27 cellular contexts compared by ENCODE assay signal in genomic region chr1:236917448-236917847, GRCh38.
"Had no signal": no experiment of that assay in that cellular context is flagged by ENCODE, and none has a peak within 500 bp of the region (broad histone marks: within the 10 kb centered on the region; RNA-seq: fewer than 3 reads in every experiment).

No MANE protein-coding gene starts in this region.

- H3K36me3 ChIP-seq: suprapubic skin, thoracic aorta, thyroid gland, tibial artery, transverse colon, upper lobe of left lung, upper lobe of right lung, uterus, vagina had no signal

- H3K4me1 ChIP-seq: stomach, suprapubic skin, testis, thyroid gland, tibial artery, tibial nerve, transverse colon, upper lobe of left lung, upper lobe of right lung, uterus, vagina had no signal

- H3K9me3 ChIP-seq: testis, thyroid gland, uterus, vagina had no signal

- H3K4me3 ChIP-seq: stomach, suprapubic skin, testis, thoracic aorta, thyroid gland, tibial artery, tibial nerve, transverse colon, upper lobe of left lung, upper lobe of right lung, uterus, vagina had no signal

- H3K27ac ChIP-seq: stomach, suprapubic skin, testis, thoracic aorta, thyroid gland, tibial artery, tibial nerve, transverse colon, upper lobe of left lung, upper lobe of right lung, uterus, vagina had no signal

- DNase-seq: stimulated activated CD4-positive, alpha-beta T cell treated with anti-CD3 and anti-CD28 coated beads, Interleukin-2, amount 100 ng/mL, for 48 hours; stimulated activated CD4-positive, alpha-beta T cell treated with anti-CD3 and anti-CD28 coated beads, Interleukin-4, amount 100 ng/mL, for 1 hour; stimulated activated CD4-positive, alpha-beta T cell treated with anti-CD3 and anti-CD28 coated beads, Interleukin-4, amount 100 ng/mL, for 24 hours; stimulated activated CD4-positive, alpha-beta T cell treated with anti-CD3 and anti-CD28 coated beads, Interleukin-4, amount 100 ng/mL, for 4 hours; stimulated activated CD8-positive, alpha-beta memory T cell treated with anti-CD3 and anti-CD28 coated beads, Interleukin-4, amount 100 ng/mL, for 48 hours; stimulated activated naive B cell treated with anti-CD40 and anti-IgM and Interleukin-4, amounts not matched to agents 10 μg/mL and 1 μg/mL and 100 μg/mL, for 72 hours; stimulated activated naive CD4-positive, alpha-beta T cell; stimulated activated naive CD4-positive, alpha-beta T cell treated with Interleukin-2 at 50 U/mL for 16 hours; stimulated activated naive CD8-positive, alpha-beta T cell treated with anti-CD3 and anti-CD28 coated beads, Interleukin-15, amount 100 ng/mL, for 72 hours; stimulated activated naive CD8-positive, alpha-beta T cell treated with anti-CD3 and anti-CD28 coated beads, Interleukin-15, Interleukin-2, amounts not matched to agents 100 U/mL and 50 U/mL, for 24 hours; stomach; substantia nigra; testis; thyroid gland; tibial artery; transverse colon; trophoblast cell; upper lobe of left lung; upper lobe of right lung; uterus had no signal

- ATAC-seq: stimulated activated effector memory CD8-positive, alpha-beta T cell treated with anti-CD3 and anti-CD28 coated beads, Interleukin-12 subunit alpha, Interleukin-12 subunit beta, amount 100 ng/mL, for 72 hours; stimulated activated memory B cell treated with anti-CD40 and anti-IgM and Interleukin-4, amounts not matched to agents 10 μg/mL and 1 μg/mL and 100 μg/mL, for 72 hours; stimulated activated naive B cell treated with anti-CD40 and anti-IgM and Interleukin-4, amounts not matched to agents 10 μg/mL and 1 μg/mL and 100 μg/mL, for 72 hours; stimulated activated naive CD8-positive, alpha-beta T cell treated with anti-CD3 and anti-CD28 coated beads, Interleukin-15, amount 100 ng/mL, for 72 hours; stimulated activated naive CD8-positive, alpha-beta T cell treated with anti-CD3 and anti-CD28 coated beads, Interleukin-15, Interleukin-2, amounts not matched to agents 100 U/mL and 50 U/mL, for 24 hours; upper lobe of right lung had no signal

- H3K27me3 ChIP-seq: stomach, suprapubic skin, testis, thyroid gland, tibial artery, tibial nerve, transverse colon, upper lobe of left lung, upper lobe of right lung, uterus, vagina had no signal

- FAIRE-seq: urothelium cell line had no signal
